ENCODE assay signal across 10 cellular contexts in genomic region chr17:78130080-78130438, GRCh38. TPM values are rescaled to one million over a fixed set of nuclear protein-coding genes. Genes with fewer than 3 reads are reported as not detected.
DNase-seq lines count a peak whose midpoint lies in the region; ATAC-seq and TF ChIP-seq lines count a peak whose summit lies in the region.
"Had no signal": no experiment of that assay in that cellular context is flagged by ENCODE, and none has a peak within 500 bp of the region (broad histone marks: within the 10 kb centered on the region; RNA-seq: fewer than 3 reads in every experiment).

No MANE protein-coding gene starts in this region.

- TF ChIP-seq POLR2A in HCT116 (IDR thresholded peaks at IDR 0.05; ENCODE audit: borderline replicate concordance, extremely low read depth, insufficient read depth, insufficient read length), result no peak

- in situ Hi-C loops in GM23248 (cut with MboI), result no loop called here

- POLR2A ChIA-PET in CD4-positive, alpha-beta T cell (lab: Charles Lee), result interaction anchor here (0.5 to 16.9 kb wide), 24 partner anchors 5 to 1648 kb away, joined by 3 to 766 read pairs (median 6); partner anchors contain the start of genes TMC6, TMC8 and TNRC6C
- POLR2A ChIA-PET in HCT116 (lab: Charles Lee), result interaction anchor here (1.4 to 4.2 kb wide), 3 partner anchors 9 to 57 kb away, joined by 3 to 35 read pairs (median 9); partner anchors contain the start of genes AFMID and TK1

- no peaks in the 10 kb centered on the region for H3K9me2 ChIP-seq in HCT116 (ENCODE audit: insufficient read depth)
- H3K9me2 ChIP-seq in GM23248 (ENCODE audit: insufficient read depth), result no peaks in the 10 kb centered on the region

- no peaks in the 10 kb centered on the region for H4K20me1 ChIP-seq in HCT116 (ENCODE audit: insufficient read depth)
- H4K20me1 ChIP-seq in GM23248 (ENCODE audit: insufficient read depth), result no peaks in the 10 kb centered on the region

- TF ChIP-seq RAD21 in HCT116 (IDR thresholded peaks at IDR 0.05; ENCODE audit: low read depth), result no peak

- H3K27ac Mint-ChIP-seq in CD4-positive, alpha-beta T cell, result peak overlapping the region; percentile 96
- peak overlapping the region; percentile 98 for H3K27ac Mint-ChIP-seq in activated naive CD8-positive, alpha-beta T cell treated with anti-CD3 and anti-CD28 coated beads for 36 hours
- peak overlapping the region in 1 of 3 experiments; percentile 60 for H3K27ac Mint-ChIP-seq in nephron
- H3K27ac Mint-ChIP-seq: endodermal cell had no signal

- no peaks in the 10 kb centered on the region for H3K9me3 ChIP-seq in CD4-positive, alpha-beta T cell (ENCODE audit: control insufficient read depth, low read length)
- H3K9me3 ChIP-seq in HCT116 (ENCODE audit: control insufficient read depth in 1 of 2, insufficient read depth in 1 of 2, low read depth in 1 of 2, low read length in 2 of 2) (no peaks in the 10 kb centered on the region), GM23248 (ENCODE audit: low read depth) (no peaks in the 10 kb centered on the region)

- peak overlapping the region; percentile 100 for H3K4me3 Mint-ChIP-seq in CD4-positive, alpha-beta T cell
- H3K4me3 Mint-ChIP-seq in activated naive CD8-positive, alpha-beta T cell treated with anti-CD3 and anti-CD28 coated beads for 36 hours, result peak overlapping the region; percentile 97
- peak overlapping the region; percentile 62 to 69 (median 65) for H3K4me3 Mint-ChIP-seq in nephron

- no peak for ATAC-seq in CD4-positive, alpha-beta T cell (ENCODE audit: poor library complexity)
- no peak for ATAC-seq in HCT116
- no peak for ATAC-seq in HG03025 (IDR thresholded peaks at IDR 0.05; ENCODE audit: low FRiP score, unreplicated experiment)
- ATAC-seq in HG03457 (IDR thresholded peaks at IDR 0.05; ENCODE audit: unreplicated experiment), result no peak
- ATAC-seq in HG02571 (IDR thresholded peaks at IDR 0.05; ENCODE audit: unreplicated experiment), result no peak

- RAD21 ChIA-PET in HCT116 (lab: Charles Lee; ENCODE audit: low non-redundant PET in 1 of 2, low total read pairs in 2 of 2, uncharacterized antibody in 2 of 2, unreplicated experiment in 2 of 2), result interaction anchor here in 1 of 2 experiments (1.2 to 1.3 kb wide), 2 partner anchors 19 to 121 kb away, joined by 3 to 4 read pairs; no protein-coding TSS in a partner anchor

- H3K4me3 ChIP-seq in HCT116 (replicated peaks in 1 of 2; ENCODE audit: low read depth in 1 of 2, low read length in 2 of 2) (no peak overlapping the region), GM23248 (no peak overlapping the region)

- DNase-seq in CD4-positive, alpha-beta T cell, result no peak
- DNase-seq in HCT116 (ENCODE audit: low read depth, low spot score) (no peak), GM23248 (no peak)
- no peak for DNase-seq in activated naive CD8-positive, alpha-beta T cell treated with anti-CD3 and anti-CD28 coated beads for 36 hours
- DNase-seq: SHP77 treated with DMSO at 0.1 percent for 48 hours had no signal

- H3K4me2 ChIP-seq in HCT116 (ENCODE audit: low read length) (peak overlapping the region; percentile 96; the same call in 1 of the 2 replicates), GM23248 (ENCODE audit: unreplicated experiment) (no peak overlapping the region)

- TF ChIP-seq CTCF in CD4-positive, alpha-beta T cell (IDR thresholded peaks at IDR 0.05), result no peak
- no peak for TF ChIP-seq CTCF in HCT116 (IDR thresholded peaks at IDR 0.05 in 2 of 3, conservative IDR thresholded peaks at IDR 0.05 in 1 of 3; ENCODE audit: borderline replicate concordance in 1 of 3, insufficient read depth in 1 of 3, low read depth in 2 of 3, low read length in 2 of 3)
- no peak for TF ChIP-seq CTCF in nephron (IDR thresholded peaks at IDR 0.05; ENCODE audit: unreplicated experiment in 3 of 3)

- no peaks in the 10 kb centered on the region; the same call in 1 of the 2 replicates for H3F3A ChIP-seq in GM23248 (ENCODE audit: insufficient read depth)

- H3K27me3 ChIP-seq in CD4-positive, alpha-beta T cell (ENCODE audit: control insufficient read depth, insufficient read depth, low read length), result no peaks in the 10 kb centered on the region
- H3K27me3 ChIP-seq in HCT116 (ENCODE audit: insufficient read depth, low read length), result no peaks in the 10 kb centered on the region
- H3K27me3 ChIP-seq in GM23248 (replicated peaks; ENCODE audit: insufficient read depth), result peaks cover 43% of the 10 kb centered on the region

- WGBS in GM23248 (ENCODE audit: low coverage in 1 of 2, low lambda C conversion rate in 2 of 2, missing lambda C conversion rate in 2 of 2), 2 experiments, result 66 to 67% methylated on average over 5 to 6 of the region's 6 CpGs

- peak overlapping the region; percentile 92 for H3K27ac ChIP-seq in CD4-positive, alpha-beta T cell (ENCODE audit: low read depth, low read length)
- H3K27ac ChIP-seq in HCT116 (ENCODE audit: low read depth, low read length) (peak overlapping the region; percentile 95; the same call in 1 of the 2 replicates), GM23248 (no peak overlapping the region)

- H3K27me3 Mint-ChIP-seq in CD4-positive, alpha-beta T cell, result no peaks in the 10 kb centered on the region
- H3K27me3 Mint-ChIP-seq in activated naive CD8-positive, alpha-beta T cell treated with anti-CD3 and anti-CD28 coated beads for 36 hours, result no peaks in the 10 kb centered on the region
- peaks cover 30% of the 10 kb centered on the region for H3K27me3 Mint-ChIP-seq in nephron (ENCODE audit: low read depth)

- H2AFZ ChIP-seq in HCT116 (ENCODE audit: low read depth, low read length, poor library complexity, severe bottlenecking) (no peak overlapping the region), GM23248 (no peak overlapping the region)

- intact Hi-C loops in CD4-positive, alpha-beta T cell (cut with DNase I, micrococcal nuclease), result loop anchor here (1.0 to 10.0 kb wide), 6 partner anchors 9 to 685 kb away; partner anchors contain the start of gene SYNGR2 (in 1 of the 2)
- intact Hi-C loops in HCT116 (cut with micrococcal nuclease), result no loop called here

- H3K9me3 Mint-ChIP-seq in CD4-positive, alpha-beta T cell, result no peaks in the 10 kb centered on the region
- H3K9me3 Mint-ChIP-seq in activated naive CD8-positive, alpha-beta T cell treated with anti-CD3 and anti-CD28 coated beads for 36 hours, result no peaks in the 10 kb centered on the region
- H3K9me3 Mint-ChIP-seq in nephron, result no peaks in the 10 kb centered on the region
- H3K9me3 Mint-ChIP-seq: endodermal cell had no signal

- CTCF ChIA-PET in CD4-positive, alpha-beta T cell (lab: Charles Lee), result interaction anchor here (1.0 to 2.5 kb wide), 3 partner anchors 9 to 46 kb away, joined by 3 to 12 read pairs (median 7); no protein-coding TSS in a partner anchor
- CTCF ChIA-PET in HCT116 (lab: Charles Lee), result interaction anchor here (1.2 to 1.8 kb wide), 4 partner anchors 10 to 121 kb away, joined by 3 to 7 read pairs (median 4); no protein-coding TSS in a partner anchor

- H3K4me1 Mint-ChIP-seq in CD4-positive, alpha-beta T cell (ENCODE audit: low read depth), result peaks cover 60% of the 10 kb centered on the region
- peaks cover 38% of the 10 kb centered on the region for H3K4me1 Mint-ChIP-seq in activated naive CD8-positive, alpha-beta T cell treated with anti-CD3 and anti-CD28 coated beads for 36 hours
- H3K4me1 Mint-ChIP-seq in nephron, result peaks cover 27% of the 10 kb centered on the region

- peaks cover 17% of the 10 kb centered on the region; the same call in 1 of the 2 replicates for H3K79me2 ChIP-seq in HCT116 (ENCODE audit: insufficient read depth, low read length)
- no peaks in the 10 kb centered on the region for H3K79me2 ChIP-seq in GM23248 (ENCODE audit: insufficient read depth)

- peaks cover 79% of the 10 kb centered on the region for H3K36me3 Mint-ChIP-seq in CD4-positive, alpha-beta T cell (ENCODE audit: low read depth)
- H3K36me3 Mint-ChIP-seq in activated naive CD8-positive, alpha-beta T cell treated with anti-CD3 and anti-CD28 coated beads for 36 hours, result peaks cover 44% of the 10 kb centered on the region
- no peaks in the 10 kb centered on the region for H3K36me3 Mint-ChIP-seq in nephron (ENCODE audit: low read depth)

- BruUV-seq in HCT116 (replicated peaks; lab: Mats Ljungman, UMichigan), result no TSS peak

- H3K4me1 ChIP-seq in HCT116 (ENCODE audit: control insufficient read depth in 1 of 2, insufficient read depth in 2 of 2, low read length in 2 of 2) (peaks cover 39 to 74% of the 10 kb centered on the region in 2 experiments), GM23248 (ENCODE audit: insufficient read depth) (0 out of 2 replicates have a peak, but pooled peaks cover 3% of the 10 kb centered on the region)

- H3K9ac ChIP-seq in HCT116 (ENCODE audit: low read length), result no peak overlapping the region
- H3K9ac ChIP-seq in GM23248, result no peak overlapping the region

- no peaks in the 10 kb centered on the region for H3K36me3 ChIP-seq in HCT116 (ENCODE audit: control insufficient read depth in 1 of 2, insufficient read depth in 2 of 2, low read length in 2 of 2)
- H3K36me3 ChIP-seq in GM23248 (ENCODE audit: low read depth), result no peaks in the 10 kb centered on the region

RNA-seq across cellular contexts. Expression of gene TMC8, which starts 0.5 kb away (rescaled TPM):
- total RNA-seq in CD4-positive, alpha-beta T cell, result 100 to 1,000 TPM; 567 to 577 TPM
- total RNA-seq in HCT116 (2021; ENCODE audit: unreplicated experiment), result 7.8 TPM
- 4.7 and 6.0 TPM in 2 replicates for polyA plus RNA-seq in HCT116 (2012)
- total RNA-seq in activated naive CD8-positive, alpha-beta T cell treated with anti-CD3 and anti-CD28 coated beads for 36 hours, result 100 to 1,000 TPM; 133 to 136 TPM
- total RNA-seq in GM23248 (2014; rRNA removed; shearing (Covaris generic)), result not detected in 2 replicates
- 0.09 TPM in 1 of 2 replicates, not detected in the other for polyA plus RNA-seq in GM23248 (2016; fragmentation: Nextera tagmentation; extraction: Ambion mirVana)

RNA-seq across cellular contexts. Expression of gene TMC6, which starts 1.5 kb away (rescaled TPM):
- 100 to 1,000 TPM; 645 to 659 TPM for total RNA-seq in CD4-positive, alpha-beta T cell
- total RNA-seq in HCT116 (2021; ENCODE audit: unreplicated experiment), result 142 TPM
- 93.2 and 96.7 TPM in 2 replicates for polyA plus RNA-seq in HCT116 (2012)
- total RNA-seq in activated naive CD8-positive, alpha-beta T cell treated with anti-CD3 and anti-CD28 coated beads for 36 hours, result 100 to 1,000 TPM; 119 to 125 TPM
- not detected in 2 replicates for total RNA-seq in GM23248 (2014; rRNA removed; shearing (Covaris generic))
- polyA plus RNA-seq in GM23248 (2016; fragmentation: Nextera tagmentation; extraction: Ambion mirVana), result 0.20 TPM in 1 of 2 replicates, not detected in the other

RNA-seq across cellular contexts. Expression of gene C17orf99, which starts 16.1 kb away (rescaled TPM):
- total RNA-seq in CD4-positive, alpha-beta T cell, result not detected
- not detected for total RNA-seq in HCT116 (2021; ENCODE audit: unreplicated experiment)
- polyA plus RNA-seq in HCT116 (2012), result not detected in 2 replicates
- total RNA-seq in activated naive CD8-positive, alpha-beta T cell treated with anti-CD3 and anti-CD28 coated beads for 36 hours, result not detected
- total RNA-seq in GM23248 (2014; rRNA removed; shearing (Covaris generic)), result not detected in 2 replicates
- not detected in 2 replicates for polyA plus RNA-seq in GM23248 (2016; fragmentation: Nextera tagmentation; extraction: Ambion mirVana)
- total RNA-seq: endodermal cell had no signal

RNA-seq across cellular contexts. Expression of gene SYNGR2, which starts 38.3 kb away (rescaled TPM):
- total RNA-seq in CD4-positive, alpha-beta T cell, result 10 to 100 TPM; 34.9 to 41.3 TPM
- total RNA-seq in HCT116 (2021; ENCODE audit: unreplicated experiment), result 148 TPM
- polyA plus RNA-seq in HCT116 (2012), result 159 and 197 TPM in 2 replicates
- 100 to 1,000 TPM; 126 to 127 TPM for total RNA-seq in activated naive CD8-positive, alpha-beta T cell treated with anti-CD3 and anti-CD28 coated beads for 36 hours
- total RNA-seq in GM23248 (2014; rRNA removed; shearing (Covaris generic)), result 6.2 and 15.4 TPM in 2 replicates
- 19.3 and 19.9 TPM in 2 replicates for polyA plus RNA-seq in GM23248 (2016; fragmentation: Nextera tagmentation; extraction: Ambion mirVana)

RNA-seq across cellular contexts. Expression of gene TK1, which starts 56.8 kb away (rescaled TPM):
- total RNA-seq in CD4-positive, alpha-beta T cell, result under 1 TPM; 0.78 to 0.88 TPM
- total RNA-seq in HCT116 (2021; ENCODE audit: unreplicated experiment), result 315 TPM
- polyA plus RNA-seq in HCT116 (2012), result 372 and 415 TPM in 2 replicates
- total RNA-seq in activated naive CD8-positive, alpha-beta T cell treated with anti-CD3 and anti-CD28 coated beads for 36 hours, result 100 to 1,000 TPM; 144 to 150 TPM
- 58.6 and 84.5 TPM in 2 replicates for total RNA-seq in GM23248 (2014; rRNA removed; shearing (Covaris generic))
- 79.4 and 83.5 TPM in 2 replicates for polyA plus RNA-seq in GM23248 (2016; fragmentation: Nextera tagmentation; extraction: Ambion mirVana)

Comparison
In these comparisons a context has a peak if more than half of its experiments do, and no peak if none do; other contexts are left out.
1. RNA of gene TMC8, which starts 0.5 kb away (total RNA-seq): 567 to 577 TPM in CD4-positive, alpha-beta T cell and 133 to 136 TPM in activated naive CD8-positive, alpha-beta T cell treated with anti-CD3 and anti-CD28 coated beads for 36 hours; 7.8 TPM in HCT116 (single experiment) and not detected in GM23248; every median in the first group is over 10 times any median in the second.
2. RNA of gene TMC6, which starts 1.5 kb away (total RNA-seq): 645 to 659 TPM in CD4-positive, alpha-beta T cell, 142 TPM in HCT116 (single experiment) and 119 to 125 TPM in activated naive CD8-positive, alpha-beta T cell treated with anti-CD3 and anti-CD28 coated beads for 36 hours; not detected in GM23248; every median in the first group is over 100 times any median in the second.
3. Peak in every context shown above with its lines, with median percentiles within 50 percentile points of each other: H3K4me3 Mint-ChIP-seq.